ENCODE assay signal across 23 cellular contexts in genomic region chr6:36136551-36136950, GRCh38.
"Had no signal": no experiment of that assay in that cellular context is flagged by ENCODE, and none has a peak within 500 bp of the region (broad histone marks: within the 10 kb centered on the region; RNA-seq: fewer than 3 reads in every experiment).

No MANE protein-coding gene starts in this region.

- H3K4me2 ChIP-seq: smooth muscle cell had no signal

- H3K27me3 Mint-ChIP-seq: activated naive CD8-positive, alpha-beta T cell; naive B cell had no signal

- H3K9me3 Mint-ChIP-seq: mesothelial cell of epicardium, naive B cell, nephron progenitor cell, WTC11 had no signal

- H3K27ac Mint-ChIP-seq: mesothelial cell of epicardium, nephron progenitor cell, WTC11 had no signal

- H3K4me3 ChIP-seq: gastroesophageal sphincter, psoas muscle, smooth muscle cell, testis, transverse colon had no signal

- H3K9me3 ChIP-seq: gastroesophageal sphincter, psoas muscle, testis, transverse colon had no signal

- H2AFZ ChIP-seq: parathyroid adenoma had no signal

- H3K27ac ChIP-seq: brain microvascular endothelial cell, gastroesophageal sphincter, parathyroid adenoma, psoas muscle, testis, transverse colon had no signal

- H3K4me3 Mint-ChIP-seq: activated naive CD8-positive, alpha-beta T cell; mesothelial cell of epicardium; nephron progenitor cell; WTC11 had no signal

- ATAC-seq: gastroesophageal sphincter, left cardiac atrium, psoas muscle, WTC11 had no signal

- H3K27me3 ChIP-seq: brain microvascular endothelial cell, testis, transverse colon had no signal

- DNase-seq: activated CD4-positive, alpha-beta T cell treated with anti-CD3 and anti-CD28 coated beads, Interleukin-2, amount 50 U/mL, for 1 hour; activated CD8-positive, alpha-beta memory T cell treated with anti-CD3 and anti-CD28 coated beads for 24 hours; brain microvascular endothelial cell; cortex of kidney; head of caudate nucleus; hippocampal formation; left cardiac atrium; mammary epithelial cell; naive B cell; nephron progenitor cell; occipital lobe; psoas muscle; stimulated activated CD4-positive, alpha-beta T cell treated with anti-CD3 and anti-CD28 coated beads, Interleukin-1b, Interleukin-23, amount 100 ng/mL, for 48 hours; stimulated activated naive CD4-positive, alpha-beta T cell treated with Interleukin-2 at 50 U/mL for 16 hours; T-helper 9 cell; testis; transverse colon had no signal

- H3K36me3 ChIP-seq: brain microvascular endothelial cell, gastroesophageal sphincter had no signal

- H3K9ac ChIP-seq: parathyroid adenoma had no signal
